ENCODE assay signal across 15 cellular contexts in the genomic region with DNA sequence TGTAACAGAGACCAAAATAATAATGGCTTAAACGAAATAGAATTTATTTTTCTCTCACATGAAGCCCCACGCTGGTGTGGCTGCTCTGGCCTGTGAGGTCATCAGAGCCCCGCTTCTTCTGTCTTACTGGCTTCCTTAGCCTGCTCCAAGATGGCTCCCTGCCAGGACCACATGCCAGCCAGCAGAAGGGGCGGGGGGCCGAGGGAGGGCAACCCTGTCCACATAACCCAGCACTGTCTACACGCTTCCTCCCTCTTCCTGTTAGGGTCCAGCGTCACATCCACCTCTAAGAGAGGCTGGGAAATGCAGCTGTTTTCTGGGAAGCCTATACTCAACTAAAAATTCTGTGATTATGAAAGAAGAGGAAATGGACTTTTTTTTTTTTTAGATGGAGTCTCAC.
DNase-seq lines count a peak whose midpoint lies in the region; ATAC-seq, FAIRE-seq and TF ChIP-seq lines count a peak whose summit lies in the region.
"Had no signal": no experiment of that assay in that cellular context is flagged by ENCODE, and none has a peak within 500 bp of the region (broad histone marks: within the 10 kb centered on the region; RNA-seq: fewer than 3 reads in every experiment).

No MANE protein-coding gene starts in this region.

- CTCF ChIA-PET in endothelial cell of umbilical vein (lab: Charles Lee) = interaction anchor here (1.1 kb wide), 1 partner anchor 12 kb away, joined by 7 read pairs; no protein-coding TSS in a partner anchor
- CTCF ChIA-PET in activated CD4-positive, alpha-beta memory T cell treated with anti-CD3 and anti-CD28 coated beads for 36 hours (lab: Charles Lee) = no interaction called here

- peak overlapping the region; percentile 82 for H2AFZ ChIP-seq in endothelial cell of umbilical vein (ENCODE audit: low read depth, low read length)

- peaks cover 8% of the 10 kb centered on the region for H3K27me3 Mint-ChIP-seq in activated CD4-positive, alpha-beta memory T cell treated with anti-CD3 and anti-CD28 coated beads for 36 hours

- FAIRE-seq in endothelial cell of umbilical vein (lab: Jason Lieb, UNC) = peak; percentile 90

- peak overlapping the region; percentile 27 for H3K27ac ChIP-seq in endothelial cell of umbilical vein (ENCODE audit: insufficient read depth, low read depth, low read length)
- H3K27ac ChIP-seq in left lung = no peak overlapping the region
- H3K27ac ChIP-seq in coronary artery = no peak overlapping the region
- H3K27ac ChIP-seq: stomach had no signal

- no peak overlapping the region for H3K27ac Mint-ChIP-seq in activated CD4-positive, alpha-beta memory T cell treated with anti-CD3 and anti-CD28 coated beads for 36 hours
- H3K27ac Mint-ChIP-seq: activated T-helper 2 cell treated with anti-CD3 and anti-CD28 coated beads, Interferon-gamma antibody, Interleukin-2, Interleukin-4, amounts not matched to agents 10 μg/mL and 5 μg/mL and 100 μg/mL, durations not matched to agents 14 hours and 24 hours and 36 hours; CD8-positive, alpha-beta T cell had no signal

- no peak for TF ChIP-seq POLR2A in endothelial cell of umbilical vein (IDR thresholded peaks at IDR 0.05; ENCODE audit: low read depth, low read length)

- dilution Hi-C loops in endothelial cell of umbilical vein (cut with MboI; ENCODE audit: extremely low pct_ligation_motif_present, low sequenced_read_pairs) = no loop called here

- H3K4me3 ChIP-seq in endothelial cell of umbilical vein (replicated peaks in 1 of 3; ENCODE audit: insufficient read depth in 1 of 3, low read depth in 1 of 3, low read length in 3 of 3) = no peak overlapping the region
- H3K4me3 ChIP-seq in left lung = no peak overlapping the region
- H3K4me3 ChIP-seq in skeletal muscle satellite cell (ENCODE audit: low read length) = no peak overlapping the region
- H3K4me3 ChIP-seq in coronary artery = no peak overlapping the region
- H3K4me3 ChIP-seq: stomach had no signal

- H3K4me1 ChIP-seq in endothelial cell of umbilical vein (ENCODE audit: control insufficient read depth, extremely low read depth, insufficient read depth, low read length) (peaks cover 4% of the 10 kb centered on the region), left lung (no peaks in the 10 kb centered on the region), skeletal muscle satellite cell (ENCODE audit: control insufficient read depth, insufficient read depth, low read length) (peaks cover 8% of the 10 kb centered on the region)
- H3K4me1 ChIP-seq: stomach had no signal

- POLR2A ChIA-PET in endothelial cell of umbilical vein (lab: Charles Lee) = interaction anchor here (0.7 kb wide), 1 partner anchor 107 kb away, joined by 6 read pairs; no protein-coding TSS in a partner anchor
- POLR2A ChIA-PET in activated CD4-positive, alpha-beta memory T cell treated with anti-CD3 and anti-CD28 coated beads for 36 hours (lab: Charles Lee) = no interaction called here

- no peak for TF ChIP-seq EP300 in Ishikawa (IDR thresholded peaks at IDR 0.05; ENCODE audit: borderline replicate concordance)

- H3K4me2 ChIP-seq in endothelial cell of umbilical vein (ENCODE audit: insufficient read depth, low read length) = peak overlapping the region; percentile 13
- H3K4me2 ChIP-seq in skeletal muscle satellite cell (ENCODE audit: low read length) = peak overlapping the region; percentile 5

- DNase-seq in endothelial cell of umbilical vein (ENCODE audit: low read depth, low spot score) (peak; percentile 88), left lung (no peak), DMS153 treated with DMSO at 0.1 percent for 48 hours (lab: John Stamatoyannopoulos, UW; ENCODE audit: unreplicated experiment) (no peak), coronary artery (ENCODE audit: low spot score) (no peak), T1000 (lab: John Stamatoyannopoulos, UW) (no peak)
- DNase-seq in activated CD4-positive, alpha-beta memory T cell treated with anti-CD3 and anti-CD28 coated beads for 36 hours = no peak
- DNase-seq: CD8-positive, alpha-beta T cell; left colon; NCI-H2029; occipital lobe; stomach had no signal

- H3K27me3 ChIP-seq in endothelial cell of umbilical vein (ENCODE audit: control insufficient read depth in 2 of 2, insufficient read depth in 2 of 2, low read length in 2 of 2) = no peaks in the 10 kb centered on the region
- H3K27me3 ChIP-seq in left lung = no peaks in the 10 kb centered on the region
- H3K27me3 ChIP-seq in skeletal muscle satellite cell (ENCODE audit: control insufficient read depth, insufficient read depth, low read length) = peaks cover 10% of the 10 kb centered on the region
- H3K27me3 ChIP-seq: stomach had no signal

- no peak for TF ChIP-seq CTCF in endothelial cell of umbilical vein (IDR thresholded peaks at IDR 0.05; ENCODE audit: extremely low read depth in 1 of 2, insufficient read depth in 1 of 2, low read depth in 1 of 2, low read length in 2 of 2)
- TF ChIP-seq CTCF in left lung (IDR thresholded peaks at IDR 0.05) = no peak
- TF ChIP-seq CTCF in coronary artery (IDR thresholded peaks at IDR 0.05) = no peak

- no TSS peak for BruUV-seq in endothelial cell of umbilical vein (replicated peaks; lab: Mats Ljungman, UMichigan)

- H3K4me1 Mint-ChIP-seq in activated CD4-positive, alpha-beta memory T cell treated with anti-CD3 and anti-CD28 coated beads for 36 hours (ENCODE audit: low read depth) = no peaks in the 10 kb centered on the region
- H3K4me1 Mint-ChIP-seq: central memory CD8-positive, alpha-beta T cell had no signal

- H3K9me3 ChIP-seq in endothelial cell of umbilical vein (replicated peaks; ENCODE audit: control insufficient read depth, insufficient read depth, low read length) (no peaks in the 10 kb centered on the region), left lung (peaks cover 0 to 7% of the 10 kb centered on the region in 2 donors), skeletal muscle satellite cell (replicated peaks; ENCODE audit: low read length) (peaks cover 5% of the 10 kb centered on the region)

- H3K79me2 ChIP-seq in endothelial cell of umbilical vein (ENCODE audit: control insufficient read depth, insufficient read depth, low read length) = no peaks in the 10 kb centered on the region

- H4K20me1 ChIP-seq in endothelial cell of umbilical vein (replicated peaks; ENCODE audit: control insufficient read depth, extremely low read depth, insufficient read depth, low read length) = no peaks in the 10 kb centered on the region

- intact Hi-C loops in endothelial cell of umbilical vein (cut with micrococcal nuclease) = loop anchor here (1.0 kb wide), 2 partner anchors 12 to 50 kb away; no protein-coding TSS in a partner anchor
- intact Hi-C loops in left lung (cut with DNase I) = no loop called here
- intact Hi-C loops in activated CD4-positive, alpha-beta memory T cell treated with anti-CD3 and anti-CD28 coated beads for 36 hours (cut with micrococcal nuclease) = no loop called here

- no peaks in the 10 kb centered on the region for H3K9me3 Mint-ChIP-seq in activated CD4-positive, alpha-beta memory T cell treated with anti-CD3 and anti-CD28 coated beads for 36 hours
- H3K9me3 Mint-ChIP-seq: activated T-helper 2 cell treated with anti-CD3 and anti-CD28 coated beads, Interferon-gamma antibody, Interleukin-2, Interleukin-4, amounts not matched to agents 10 μg/mL and 5 μg/mL and 100 μg/mL, durations not matched to agents 14 hours and 24 hours and 36 hours; CD8-positive, alpha-beta T cell; central memory CD8-positive, alpha-beta T cell had no signal

- peak; percentile 36 for ATAC-seq in left lung
- ATAC-seq: CD8-positive, alpha-beta T cell; left colon had no signal

- no peaks in the 10 kb centered on the region for H3K9me1 ChIP-seq in endothelial cell of umbilical vein (replicated peaks; ENCODE audit: control insufficient read depth, extremely low read depth, insufficient read depth, low read length)

- no peaks in the 10 kb centered on the region for H3K36me3 Mint-ChIP-seq in activated CD4-positive, alpha-beta memory T cell treated with anti-CD3 and anti-CD28 coated beads for 36 hours
- H3K36me3 Mint-ChIP-seq: CD8-positive, alpha-beta T cell had no signal

- H3K9ac ChIP-seq in endothelial cell of umbilical vein (replicated peaks; ENCODE audit: extremely low read depth, insufficient read depth, low read length) (peak overlapping the region; percentile 1), skeletal muscle satellite cell (ENCODE audit: low read depth, low read length) (peak overlapping the region; percentile 45)

- no peak overlapping the region for H3K4me3 Mint-ChIP-seq in activated CD4-positive, alpha-beta memory T cell treated with anti-CD3 and anti-CD28 coated beads for 36 hours
- H3K4me3 Mint-ChIP-seq: CD8-positive, alpha-beta T cell; central memory CD8-positive, alpha-beta T cell had no signal

- no peak for TF ChIP-seq RAD21 in Ishikawa (IDR thresholded peaks at IDR 0.05; ENCODE audit: low read depth)

- H3K36me3 ChIP-seq in endothelial cell of umbilical vein (ENCODE audit: control insufficient read depth in 2 of 2, extremely low read depth in 1 of 2, insufficient read depth in 2 of 2, low read length in 2 of 2) (no peaks in the 10 kb centered on the region), left lung (no peaks in the 10 kb centered on the region), skeletal muscle satellite cell (ENCODE audit: insufficient read depth, low read length) (no peaks in the 10 kb centered on the region)
- H3K36me3 ChIP-seq: stomach had no signal

TF ChIP-seq in Ishikawa, 13 proteins besides CTCF, POLR2A, EP300 and RAD21:
- TF ChIP-seq, protein P1, sequence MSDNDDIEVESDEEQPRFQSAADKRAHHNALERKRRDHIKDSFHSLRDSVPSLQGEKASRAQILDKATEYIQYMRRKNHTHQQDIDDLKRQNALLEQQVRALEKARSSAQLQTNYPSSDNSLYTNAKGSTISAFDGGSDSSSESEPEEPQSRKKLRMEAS (IDR thresholded peaks at IDR 0.05) = 0 out of 2 replicates have a peak, but pooled peaks have one; percentile 8
- TF ChIP-seq NFIC (IDR thresholded peaks at IDR 0.05) (peak; percentile 35; the same call in 1 of the 2 replicates), TEAD4 (IDR thresholded peaks at IDR 0.05) (no peak)

TF ChIP-seq in endothelial cell of umbilical vein, 7 proteins besides CTCF, POLR2A, EP300 and RAD21:
- TF ChIP-seq, protein P1 (IDR thresholded peaks at IDR 0.05; ENCODE audit: insufficient read depth, insufficient read length) = no peak
- peak; percentile 18 for TF ChIP-seq FOS (IDR thresholded peaks at IDR 0.05; ENCODE audit: borderline replicate concordance, insufficient read depth, low read length)
- no peak for TF ChIP-seq MYC (IDR thresholded peaks at IDR 0.05; ENCODE audit: low read depth, low read length)
- no peak for TF ChIP-seq GATA2 (IDR thresholded peaks at IDR 0.05; ENCODE audit: insufficient read depth, insufficient read length, low read depth, low read length)
- TF ChIP-seq POLR2AphosphoS5 (IDR thresholded peaks at IDR 0.05; ENCODE audit: insufficient read depth, low read depth, low read length) = peak; percentile 33
- TF ChIP-seq JUN (IDR thresholded peaks at IDR 0.05; ENCODE audit: borderline replicate concordance, insufficient read depth, insufficient read length, low read depth) = no peak
